10 cellular contexts compared by ENCODE assay signal in the genomic region with DNA sequence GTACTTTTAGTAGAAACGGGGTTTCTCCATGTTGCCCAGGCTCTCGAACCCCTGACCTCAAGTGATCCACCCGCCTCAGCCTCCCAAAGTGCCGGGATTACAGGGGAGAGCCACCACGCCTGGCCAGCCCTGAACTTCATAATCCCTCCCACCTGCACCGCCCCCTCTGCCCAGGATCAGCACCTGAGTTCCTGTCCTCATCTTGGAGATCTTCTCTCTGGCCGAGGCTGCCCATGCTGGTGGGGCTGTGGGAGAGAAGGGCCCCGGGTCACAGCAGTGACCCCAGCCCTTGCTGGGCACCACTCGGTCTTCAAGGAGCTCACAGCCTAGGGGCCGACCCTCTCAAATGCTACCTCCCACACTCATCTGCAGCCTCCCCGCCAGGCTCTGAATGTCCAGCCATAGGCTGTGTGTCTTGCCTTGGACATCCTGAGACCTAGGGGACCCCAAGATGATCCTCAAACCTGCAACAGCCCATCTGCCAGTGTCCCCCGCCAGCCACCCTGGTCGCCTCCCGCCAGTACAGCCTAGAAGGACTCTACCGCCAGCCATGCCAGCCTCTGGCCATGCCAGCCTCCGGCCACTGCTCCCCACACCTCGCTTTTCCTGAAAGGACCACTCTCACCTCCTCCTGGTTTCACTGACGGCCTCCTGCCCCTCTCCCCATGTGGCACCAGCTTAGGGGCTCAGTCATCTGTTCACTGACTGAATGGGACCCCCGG. TPM values are rescaled to one million over a fixed set of nuclear protein-coding genes. Genes with fewer than 3 reads are reported as not detected.
DNase-seq lines count a peak whose midpoint lies in the region; ATAC-seq and TF ChIP-seq lines count a peak whose summit lies in the region.
"Had no signal": no experiment of that assay in that cellular context is flagged by ENCODE, and none has a peak within 500 bp of the region (broad histone marks: within the 10 kb centered on the region; RNA-seq: fewer than 3 reads in every experiment).

No MANE protein-coding gene starts in this region.

- no peak for DNase-seq in activated naive CD4-positive, alpha-beta T cell treated with Interleukin-2 at 50 U/mL for 16 hours
- DNase-seq in T-cell (no peak), glutamatergic neuron (peak; percentile 15), left colon (no peak), nephron progenitor cell (no peak)
- DNase-seq: NCI-H2081 had no signal

- peaks cover 14% of the 10 kb centered on the region for H3K4me1 Mint-ChIP-seq in activated naive CD4-positive, alpha-beta T cell treated with anti-CD3 and anti-CD28 coated beads, Interleukin-2, amount 50 U/mL, for 24 hours
- H3K4me1 Mint-ChIP-seq in T-cell (peaks cover 11 to 13% (median 12%) of the 10 kb centered on the region in 3 donors), glutamatergic neuron (ENCODE audit: low read depth, unreplicated experiment) (peaks cover 2% of the 10 kb centered on the region), nephron progenitor cell (peaks cover 23% of the 10 kb centered on the region)

- H3K27me3 ChIP-seq in subcutaneous abdominal adipose tissue (ENCODE audit: control insufficient read depth in 5 of 5, insufficient read depth in 4 of 5, low read length in 5 of 5): no peaks in the 10 kb centered on the region
- H3K27me3 ChIP-seq: transverse colon had no signal

- H3K4me1 ChIP-seq in subcutaneous abdominal adipose tissue (ENCODE audit: control insufficient read depth in 5 of 5, insufficient read depth in 5 of 5, low read length in 5 of 5): peaks cover 0 to 20% (median 15%) of the 10 kb centered on the region in 5 donors

- H3K4me3 Mint-ChIP-seq in activated naive CD4-positive, alpha-beta T cell treated with anti-CD3 and anti-CD28 coated beads, Interleukin-2, amount 50 U/mL, for 24 hours: peak overlapping the region; percentile 11
- peak overlapping the region; percentile 37 to 91 (median 50) for H3K4me3 Mint-ChIP-seq in T-cell
- H3K4me3 Mint-ChIP-seq in glutamatergic neuron (ENCODE audit: unreplicated experiment): no peak overlapping the region
- no peak overlapping the region for H3K4me3 Mint-ChIP-seq in nephron progenitor cell

- no peaks in the 10 kb centered on the region for H3K27me3 Mint-ChIP-seq in activated naive CD4-positive, alpha-beta T cell treated with anti-CD3 and anti-CD28 coated beads, Interleukin-2, amount 50 U/mL, for 24 hours
- H3K27me3 Mint-ChIP-seq in T-cell (no peaks in the 10 kb centered on the region), glutamatergic neuron (ENCODE audit: unreplicated experiment) (peaks cover 11% of the 10 kb centered on the region), nephron progenitor cell (ENCODE audit: low read depth, poor library complexity) (peaks cover 29% of the 10 kb centered on the region)

- POLR2A ChIA-PET in T-cell (lab: Charles Lee): no interaction called here

- TF ChIP-seq CTCF in glutamatergic neuron (IDR thresholded peaks at IDR 0.05; ENCODE audit: partially characterized antibody, unreplicated experiment): no peak
- no peak for TF ChIP-seq CTCF in nephron progenitor cell (IDR thresholded peaks at IDR 0.05)

- H3K9ac ChIP-seq in subcutaneous abdominal adipose tissue (ENCODE audit: low read length in 5 of 5): no peak overlapping the region

- CTCF ChIA-PET in T-cell (lab: Charles Lee): no interaction called here

- no peaks in the 10 kb centered on the region for H3K36me3 Mint-ChIP-seq in activated naive CD4-positive, alpha-beta T cell treated with anti-CD3 and anti-CD28 coated beads, Interleukin-2, amount 50 U/mL, for 24 hours
- H3K36me3 Mint-ChIP-seq in T-cell (no peaks in the 10 kb centered on the region), glutamatergic neuron (ENCODE audit: unreplicated experiment) (no peaks in the 10 kb centered on the region), nephron progenitor cell (ENCODE audit: low read depth) (no peaks in the 10 kb centered on the region)

- H3K36me3 ChIP-seq in subcutaneous abdominal adipose tissue (ENCODE audit: control insufficient read depth in 5 of 5, insufficient read depth in 5 of 5, low read length in 5 of 5): peaks cover 0 to 9% (median 2%) of the 10 kb centered on the region in 5 donors

- H3K27ac ChIP-seq in subcutaneous abdominal adipose tissue (ENCODE audit: low read depth, low read length): peak overlapping the region; percentile 40

- no peak for ATAC-seq in T-cell (replicated peaks in 1 of 4)
- ATAC-seq in GM19351 (IDR thresholded peaks at IDR 0.05; ENCODE audit: unreplicated experiment): no peak
- ATAC-seq in left colon: no peak

- H3K27ac Mint-ChIP-seq in activated naive CD4-positive, alpha-beta T cell treated with anti-CD3 and anti-CD28 coated beads, Interleukin-2, amount 50 U/mL, for 24 hours: no peak overlapping the region
- no peak overlapping the region for H3K27ac Mint-ChIP-seq in T-cell
- no peak overlapping the region for H3K27ac Mint-ChIP-seq in glutamatergic neuron (ENCODE audit: unreplicated experiment)
- no peak overlapping the region for H3K27ac Mint-ChIP-seq in nephron progenitor cell

- intact Hi-C loops in left colon (cut with DNase I, micrococcal nuclease): no loop called here

- H3K9me3 Mint-ChIP-seq in activated naive CD4-positive, alpha-beta T cell treated with anti-CD3 and anti-CD28 coated beads, Interleukin-2, amount 50 U/mL, for 24 hours: no peaks in the 10 kb centered on the region
- H3K9me3 Mint-ChIP-seq in T-cell (no peaks in the 10 kb centered on the region), glutamatergic neuron (ENCODE audit: unreplicated experiment) (peaks cover 8% of the 10 kb centered on the region), nephron progenitor cell (no peaks in the 10 kb centered on the region)

- H3K4me3 ChIP-seq in subcutaneous abdominal adipose tissue (ENCODE audit: low read depth in 1 of 5, low read length in 5 of 5): no peak overlapping the region
- H3K4me3 ChIP-seq: transverse colon had no signal

- no peaks in the 10 kb centered on the region for H3K9me3 ChIP-seq in subcutaneous abdominal adipose tissue (ENCODE audit: control insufficient read depth in 5 of 5, low read length in 5 of 5)
- H3K9me3 ChIP-seq: transverse colon had no signal

RNA-seq across cellular contexts. Expression of gene ATP8B3, which starts 1.5 kb away (rescaled TPM):
- total RNA-seq in T-cell: 1 to 10 TPM; 3.5 to 5.7 (median 4.0) TPM
- total RNA-seq in glutamatergic neuron (ENCODE audit: unreplicated experiment): 2.5 TPM
- under 1 TPM; 0.52 to 0.84 TPM for total RNA-seq in left colon

RNA-seq across cellular contexts. Expression of gene REXO1, which starts 37.7 kb away (rescaled TPM):
- 10 to 100 TPM; 68.4 to 97.5 (median 78.7) TPM for total RNA-seq in T-cell
- 65.7 TPM for total RNA-seq in glutamatergic neuron (ENCODE audit: unreplicated experiment)
- 10 to 100 TPM; 41.9 to 43.0 TPM for total RNA-seq in left colon

RNA-seq across cellular contexts. Expression of gene KLF16, which starts 52.8 kb away (rescaled TPM):
- total RNA-seq in T-cell (10 to 100 TPM; 29.8 to 61.4 (median 32.7) TPM), glutamatergic neuron (ENCODE audit: unreplicated experiment) (30.6 TPM), left colon (10 to 100 TPM; 30.6 to 35.9 TPM)

RNA-seq across cellular contexts. Expression of gene ONECUT3, which starts 57.3 kb away (rescaled TPM):
- total RNA-seq in T-cell (under 1 TPM in 2 of 5 donors, not detected in 3; 0.03 TPM), glutamatergic neuron (ENCODE audit: unreplicated experiment) (15.4 TPM), left colon (not detected)
- total RNA-seq: transverse colon had no signal

Comparison
In these comparisons a context has a peak if more than half of its experiments do, and no peak if none do; other contexts are left out.
1. H3K4me3 Mint-ChIP-seq: peak in activated naive CD4-positive, alpha-beta T cell treated with anti-CD3 and anti-CD28 coated beads, Interleukin-2, amount 50 U/mL, for 24 hours (single experiment) and T-cell (3 of 3); none in glutamatergic neuron (single experiment) and nephron progenitor cell (single experiment).